ENCODE assay signal across 16 cellular contexts in the genomic region with DNA sequence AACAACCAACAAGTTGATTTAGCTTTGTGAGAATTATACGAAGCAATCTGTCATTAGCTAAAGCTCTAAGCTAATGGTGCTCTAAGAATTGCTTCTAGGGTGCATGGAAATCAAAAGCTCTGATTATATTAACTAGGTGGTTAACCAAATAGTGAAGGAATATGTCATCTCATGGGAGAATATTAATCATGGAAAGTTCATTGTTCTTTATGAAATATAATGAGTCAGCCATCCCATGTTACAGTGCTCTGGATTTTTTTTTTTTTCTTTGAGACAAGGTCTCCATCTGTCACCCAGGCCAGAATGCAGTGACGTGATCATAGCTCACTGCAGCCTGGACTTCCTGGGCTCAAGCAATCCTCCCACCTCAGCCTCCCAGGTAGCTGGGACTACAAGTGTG. TPM values are rescaled to one million over a fixed set of nuclear protein-coding genes. Genes with fewer than 3 reads are reported as not detected.
"Had no signal": no experiment of that assay in that cellular context is flagged by ENCODE, and none has a peak within 500 bp of the region (broad histone marks: within the 10 kb centered on the region; RNA-seq: fewer than 3 reads in every experiment).

No MANE protein-coding gene starts in this region.

- H3K4me3 ChIP-seq: cardiac muscle cell, tibial nerve had no signal

- ATAC-seq: naive thymus-derived CD4-positive, alpha-beta T cell; right cardiac atrium; stimulated activated naive B cell treated with anti-CD40 and anti-IgM and Interleukin-4, amounts not matched to agents 10 μg/mL and 1 μg/mL and 100 μg/mL, for 72 hours had no signal

- DNase-seq: activated CD4-positive, alpha-beta memory T cell treated with anti-CD3 and anti-CD28 coated beads for 36 hours; activated gamma-delta T cell; activated T-cell treated with anti-CD3 and anti-CD28 coated beads, Interleukin-2, amount 50 U/mL, for 48 hours; anterior cingulate cortex; glutamatergic neuron; immature natural killer cell; left colon; naive thymus-derived CD4-positive, alpha-beta T cell; posterior cingulate gyrus; right cardiac atrium; stimulated activated naive B cell treated with anti-CD40 and anti-IgM and Interleukin-4, amounts not matched to agents 10 μg/mL and 1 μg/mL and 100 μg/mL, for 72 hours; T-helper 1 cell had no signal

RNA-seq across cellular contexts. Expression of a gene that starts 10.5 kb away (rescaled TPM):
- total RNA-seq: activated CD4-positive, alpha-beta memory T cell treated with anti-CD3 and anti-CD28 coated beads for 36 hours; cardiac muscle cell; left colon; lung microvascular endothelial cell; naive thymus-derived CD4-positive, alpha-beta T cell; right cardiac atrium; subcutaneous adipose tissue; tibial nerve had no signal
- polyA plus RNA-seq: cardiac muscle cell; immature natural killer cell; naive thymus-derived CD4-positive, alpha-beta T cell; right cardiac atrium had no signal
